1 cellular context compared by ENCODE assay signal in the genomic region with DNA sequence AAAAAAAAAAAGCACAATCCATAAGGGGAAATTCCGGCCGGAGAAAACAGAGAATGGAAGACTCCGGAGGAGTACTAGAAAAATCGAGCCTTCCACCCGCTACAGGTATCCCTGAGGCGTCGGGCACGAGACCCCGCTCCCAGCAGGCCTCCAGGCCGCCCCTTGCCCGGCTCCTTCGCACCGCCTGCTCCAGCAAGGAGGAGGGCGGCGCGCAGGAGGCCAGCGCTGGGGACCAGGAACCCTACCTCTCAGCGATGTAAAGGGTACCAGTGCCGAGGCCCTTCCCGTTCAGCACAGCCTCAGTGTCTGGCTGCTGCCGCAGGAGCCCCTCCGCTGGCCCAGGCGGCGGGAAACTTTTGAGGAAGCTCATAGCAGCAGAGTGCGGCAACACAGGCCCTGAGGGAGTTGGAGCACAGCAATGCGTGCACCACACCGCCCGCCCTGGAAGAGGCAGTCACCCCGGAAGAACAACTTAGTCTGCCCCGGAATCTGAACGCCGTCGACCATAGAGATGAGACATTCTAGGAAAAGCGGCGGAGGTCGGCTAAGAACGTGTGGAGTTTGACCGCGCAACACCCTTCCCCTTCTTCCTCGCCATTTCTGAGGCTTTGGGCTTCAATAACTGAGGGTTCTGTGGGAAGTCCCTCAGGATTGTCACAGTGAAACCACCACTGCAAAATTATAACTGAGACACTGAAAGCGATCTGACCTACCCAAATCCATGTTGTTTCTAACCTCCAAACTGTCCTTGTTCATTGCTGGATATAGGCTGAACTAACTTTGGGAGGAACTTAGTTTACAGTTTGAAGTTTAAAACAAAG.
TF ChIP-seq lines count a peak whose summit lies in the region.

TSS of gene CLNS1A (minus strand) at position 450 of the 821 bp plus-strand sequence. CDS start at position 370, 80 bp downstream.

TF ChIP-seq in HepG2, 621 proteins besides CTCF, POLR2A, EP300 and RAD21 (continued from another document and continues in another):
- TF ChIP-seq, protein P1, sequence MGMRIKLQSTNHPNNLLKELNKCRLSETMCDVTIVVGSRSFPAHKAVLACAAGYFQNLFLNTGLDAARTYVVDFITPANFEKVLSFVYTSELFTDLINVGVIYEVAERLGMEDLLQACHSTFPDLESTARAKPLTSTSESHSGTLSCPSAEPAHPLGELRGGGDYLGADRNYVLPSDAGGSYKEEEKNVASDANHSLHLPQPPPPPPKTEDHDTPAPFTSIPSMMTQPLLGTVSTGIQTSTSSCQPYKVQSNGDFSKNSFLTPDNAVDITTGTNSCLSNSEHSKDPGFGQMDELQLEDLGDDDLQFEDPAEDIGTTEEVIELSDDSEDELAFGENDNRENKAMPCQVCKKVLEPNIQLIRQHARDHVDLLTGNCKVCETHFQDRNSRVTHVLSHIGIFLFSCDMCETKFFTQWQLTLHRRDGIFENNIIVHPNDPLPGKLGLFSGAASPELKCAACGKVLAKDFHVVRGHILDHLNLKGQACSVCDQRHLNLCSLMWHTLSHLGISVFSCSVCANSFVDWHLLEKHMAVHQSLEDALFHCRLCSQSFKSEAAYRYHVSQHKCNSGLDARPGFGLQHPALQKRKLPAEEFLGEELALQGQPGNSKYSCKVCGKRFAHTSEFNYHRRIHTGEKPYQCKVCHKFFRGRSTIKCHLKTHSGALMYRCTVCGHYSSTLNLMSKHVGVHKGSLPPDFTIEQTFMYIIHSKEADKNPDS (CRISPR knock-in tag; IDR thresholded peaks at IDR 0.05) = no peak
- TF ChIP-seq SRY (CRISPR knock-in tag; IDR thresholded peaks at IDR 0.05) (peak; percentile 96), SMAD3 (CRISPR knock-in tag; IDR thresholded peaks at IDR 0.05) (no peak; the same call in 1 of the 2 replicates), ZSCAN31 (CRISPR knock-in tag; IDR thresholded peaks at IDR 0.05; ENCODE audit: low read depth) (peak; percentile 84), DMAP1 (CRISPR knock-in tag; IDR thresholded peaks at IDR 0.05) (peak; percentile 96), ZNF605 (CRISPR knock-in tag; IDR thresholded peaks at IDR 0.05) (peak; percentile 96), GABPA (IDR thresholded peaks at IDR 0.05; ENCODE audit: low read depth, low read length) (peak; percentile 95), GABPA (CRISPR knock-in tag; IDR thresholded peaks at IDR 0.05; ENCODE audit: low read depth) (peak; percentile 99), TOPORS (CRISPR knock-in tag; IDR thresholded peaks at IDR 0.05) (0 out of 2 replicates have a peak, but pooled peaks have one; percentile 68), ZNF431 (CRISPR knock-in tag; IDR thresholded peaks at IDR 0.05; ENCODE audit: borderline replicate concordance, low read depth) (no peak), IRX3 (CRISPR knock-in tag; IDR thresholded peaks at IDR 0.05; ENCODE audit: borderline replicate concordance, low read depth) (no peak), ZNF235 (CRISPR knock-in tag; IDR thresholded peaks at IDR 0.05; ENCODE audit: borderline replicate concordance) (no peak), ZNF747 (CRISPR knock-in tag; IDR thresholded peaks at IDR 0.05; ENCODE audit: borderline replicate concordance) (peak; percentile 78), ZNF501 (CRISPR knock-in tag; IDR thresholded peaks at IDR 0.05) (peak; percentile 92), ZEB1 (IDR thresholded peaks at IDR 0.05; ENCODE audit: insufficient replicate concordance, low read depth) (peak; percentile 53), ZNF34 (CRISPR knock-in tag; IDR thresholded peaks at IDR 0.05; ENCODE audit: borderline replicate concordance) (no peak), TAF1 (CRISPR knock-in tag; IDR thresholded peaks at IDR 0.05) (peak; percentile 96), ZNF337 (CRISPR knock-in tag; IDR thresholded peaks at IDR 0.05; ENCODE audit: borderline replicate concordance, low read depth) (0 out of 2 replicates have a peak, but pooled peaks have one; percentile 25), ZBTB21 (CRISPR knock-in tag; IDR thresholded peaks at IDR 0.05) (no peak), TCF7 (IDR thresholded peaks at IDR 0.05; ENCODE audit: low read depth) (no peak), ZNF205 (CRISPR knock-in tag; IDR thresholded peaks at IDR 0.05) (no peak), RFX3 (CRISPR knock-in tag; IDR thresholded peaks at IDR 0.05) (no peak), U2AF1 (optimal IDR thresholded peaks at IDR 0.05; ENCODE audit: low read depth, low read length) (no peak), PAX8 (CRISPR knock-in tag; IDR thresholded peaks at IDR 0.05; ENCODE audit: borderline replicate concordance) (peak; percentile 92; the same call in 1 of the 2 replicates), ZNF552 (CRISPR knock-in tag; IDR thresholded peaks at IDR 0.05; ENCODE audit: borderline replicate concordance) (no peak), POLR2AphosphoS5 (IDR thresholded peaks at IDR 0.05; ENCODE audit: low read depth, low read length) (peak; percentile 87), NCOA5 (CRISPR knock-in tag; IDR thresholded peaks at IDR 0.05) (no peak), GLI4 (CRISPR knock-in tag; IDR thresholded peaks at IDR 0.05; ENCODE audit: borderline replicate concordance) (peak; percentile 91; the same call in 1 of the 2 replicates), KLF9 (CRISPR knock-in tag; IDR thresholded peaks at IDR 0.05; ENCODE audit: low read depth) (no peak), KDM5B (CRISPR knock-in tag; IDR thresholded peaks at IDR 0.05; ENCODE audit: borderline replicate concordance) (peak; percentile 69; the same call in 1 of the 2 replicates), ZNF329 (CRISPR knock-in tag; IDR thresholded peaks at IDR 0.05; ENCODE audit: low read depth) (peak; percentile 70; the same call in 1 of the 2 replicates), YEATS2 (CRISPR knock-in tag; IDR thresholded peaks at IDR 0.05; ENCODE audit: borderline replicate concordance) (peak; percentile 95), FOXP1 (IDR thresholded peaks at IDR 0.05) (no peak), FOXP1 (CRISPR knock-in tag; IDR thresholded peaks at IDR 0.05) (peak; percentile 42), CEBPB (IDR thresholded peaks at IDR 0.05; ENCODE audit: borderline replicate concordance, low read depth, low read length) (no peak), GABPB1 (CRISPR knock-in tag; IDR thresholded peaks at IDR 0.05) (peak; percentile 99), SOX5 (CRISPR knock-in tag; IDR thresholded peaks at IDR 0.05; ENCODE audit: borderline replicate concordance) (peak; percentile 75), AHR (CRISPR knock-in tag; IDR thresholded peaks at IDR 0.05) (peak; percentile 73; the same call in 1 of the 2 replicates), ZNF770 (CRISPR knock-in tag; IDR thresholded peaks at IDR 0.05) (no peak), MEIS2 (CRISPR knock-in tag; IDR thresholded peaks at IDR 0.05) (peak; percentile 51; the same call in 1 of the 2 replicates), CREB3 (CRISPR knock-in tag; IDR thresholded peaks at IDR 0.05) (0 out of 2 replicates have a peak, but pooled peaks have one; percentile 63), ZNF674 (CRISPR knock-in tag; IDR thresholded peaks at IDR 0.05; ENCODE audit: low read depth) (no peak), ZNF879 (CRISPR knock-in tag; IDR thresholded peaks at IDR 0.05) (no peak), ATF7-NPFF (CRISPR knock-in tag; IDR thresholded peaks at IDR 0.05; ENCODE audit: low read depth) (peak; percentile 32; the same call in 1 of the 2 replicates), PHF21A (CRISPR knock-in tag; IDR thresholded peaks at IDR 0.05) (no peak), RBAK (CRISPR knock-in tag; IDR thresholded peaks at IDR 0.05) (no peak), ZNF577 (CRISPR knock-in tag; IDR thresholded peaks at IDR 0.05; ENCODE audit: borderline replicate concordance, low read depth) (no peak), ASH2L (IDR thresholded peaks at IDR 0.05; ENCODE audit: insufficient read length, low read depth, low read length) (peak; percentile 85)
- TF ChIP-seq, protein P2, sequence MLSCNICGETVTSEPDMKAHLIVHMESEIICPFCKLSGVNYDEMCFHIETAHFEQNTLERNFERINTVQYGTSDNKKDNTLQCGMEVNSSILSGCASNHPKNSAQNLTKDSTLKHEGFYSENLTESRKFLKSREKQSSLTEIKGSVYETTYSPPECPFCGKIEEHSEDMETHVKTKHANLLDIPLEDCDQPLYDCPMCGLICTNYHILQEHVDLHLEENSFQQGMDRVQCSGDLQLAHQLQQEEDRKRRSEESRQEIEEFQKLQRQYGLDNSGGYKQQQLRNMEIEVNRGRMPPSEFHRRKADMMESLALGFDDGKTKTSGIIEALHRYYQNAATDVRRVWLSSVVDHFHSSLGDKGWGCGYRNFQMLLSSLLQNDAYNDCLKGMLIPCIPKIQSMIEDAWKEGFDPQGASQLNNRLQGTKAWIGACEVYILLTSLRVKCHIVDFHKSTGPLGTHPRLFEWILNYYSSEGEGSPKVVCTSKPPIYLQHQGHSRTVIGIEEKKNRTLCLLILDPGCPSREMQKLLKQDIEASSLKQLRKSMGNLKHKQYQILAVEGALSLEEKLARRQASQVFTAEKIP (CRISPR knock-in tag; IDR thresholded peaks at IDR 0.05; ENCODE audit: borderline replicate concordance) = no peak
- TF ChIP-seq, protein P3, sequence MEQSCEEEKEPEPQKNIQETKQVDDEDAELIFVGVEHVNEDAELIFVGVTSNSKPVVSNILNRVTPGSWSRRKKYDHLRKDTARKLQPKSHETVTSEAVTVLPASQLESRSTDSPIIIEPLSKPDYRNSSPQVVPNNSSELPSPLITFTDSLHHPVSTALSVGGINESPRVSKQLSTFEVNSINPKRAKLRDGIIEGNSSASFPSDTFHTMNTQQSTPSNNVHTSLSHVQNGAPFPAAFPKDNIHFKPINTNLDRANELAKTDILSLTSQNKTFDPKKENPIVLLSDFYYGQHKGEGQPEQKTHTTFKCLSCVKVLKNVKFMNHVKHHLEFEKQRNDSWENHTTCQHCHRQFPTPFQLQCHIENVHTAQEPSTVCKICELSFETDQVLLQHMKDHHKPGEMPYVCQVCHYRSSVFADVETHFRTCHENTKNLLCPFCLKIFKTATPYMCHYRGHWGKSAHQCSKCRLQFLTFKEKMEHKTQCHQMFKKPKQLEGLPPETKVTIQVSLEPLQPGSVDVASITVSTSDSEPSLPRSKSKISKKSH (CRISPR knock-in tag; IDR thresholded peaks at IDR 0.05; ENCODE audit: borderline replicate concordance) = peak; percentile 89; the same call in 1 of the 2 replicates
- TF ChIP-seq, protein P4, sequence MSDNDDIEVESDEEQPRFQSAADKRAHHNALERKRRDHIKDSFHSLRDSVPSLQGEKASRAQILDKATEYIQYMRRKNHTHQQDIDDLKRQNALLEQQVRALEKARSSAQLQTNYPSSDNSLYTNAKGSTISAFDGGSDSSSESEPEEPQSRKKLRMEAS (IDR thresholded peaks at IDR 0.05) = peak; percentile 96
- TF ChIP-seq, protein P5, sequence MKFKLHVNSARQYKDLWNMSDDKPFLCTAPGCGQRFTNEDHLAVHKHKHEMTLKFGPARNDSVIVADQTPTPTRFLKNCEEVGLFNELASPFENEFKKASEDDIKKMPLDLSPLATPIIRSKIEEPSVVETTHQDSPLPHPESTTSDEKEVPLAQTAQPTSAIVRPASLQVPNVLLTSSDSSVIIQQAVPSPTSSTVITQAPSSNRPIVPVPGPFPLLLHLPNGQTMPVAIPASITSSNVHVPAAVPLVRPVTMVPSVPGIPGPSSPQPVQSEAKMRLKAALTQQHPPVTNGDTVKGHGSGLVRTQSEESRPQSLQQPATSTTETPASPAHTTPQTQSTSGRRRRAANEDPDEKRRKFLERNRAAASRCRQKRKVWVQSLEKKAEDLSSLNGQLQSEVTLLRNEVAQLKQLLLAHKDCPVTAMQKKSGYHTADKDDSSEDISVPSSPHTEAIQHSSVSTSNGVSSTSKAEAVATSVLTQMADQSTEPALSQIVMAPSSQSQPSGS (CRISPR knock-in tag; IDR thresholded peaks at IDR 0.05) = peak; percentile 81; the same call in 1 of the 2 replicates
- TF ChIP-seq, protein P6, sequence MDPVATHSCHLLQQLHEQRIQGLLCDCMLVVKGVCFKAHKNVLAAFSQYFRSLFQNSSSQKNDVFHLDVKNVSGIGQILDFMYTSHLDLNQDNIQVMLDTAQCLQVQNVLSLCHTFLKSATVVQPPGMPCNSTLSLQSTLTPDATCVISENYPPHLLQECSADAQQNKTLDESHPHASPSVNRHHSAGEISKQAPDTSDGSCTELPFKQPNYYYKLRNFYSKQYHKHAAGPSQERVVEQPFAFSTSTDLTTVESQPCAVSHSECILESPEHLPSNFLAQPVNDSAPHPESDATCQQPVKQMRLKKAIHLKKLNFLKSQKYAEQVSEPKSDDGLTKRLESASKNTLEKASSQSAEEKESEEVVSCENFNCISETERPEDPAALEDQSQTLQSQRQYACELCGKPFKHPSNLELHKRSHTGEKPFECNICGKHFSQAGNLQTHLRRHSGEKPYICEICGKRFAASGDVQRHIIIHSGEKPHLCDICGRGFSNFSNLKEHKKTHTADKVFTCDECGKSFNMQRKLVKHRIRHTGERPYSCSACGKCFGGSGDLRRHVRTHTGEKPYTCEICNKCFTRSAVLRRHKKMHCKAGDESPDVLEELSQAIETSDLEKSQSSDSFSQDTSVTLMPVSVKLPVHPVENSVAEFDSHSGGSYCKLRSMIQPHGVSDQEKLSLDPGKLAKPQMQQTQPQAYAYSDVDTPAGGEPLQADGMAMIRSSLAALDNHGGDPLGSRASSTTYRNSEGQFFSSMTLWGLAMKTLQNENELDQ (CRISPR knock-in tag; IDR thresholded peaks at IDR 0.05; ENCODE audit: borderline replicate concordance) = no peak
- TF ChIP-seq, protein P7, sequence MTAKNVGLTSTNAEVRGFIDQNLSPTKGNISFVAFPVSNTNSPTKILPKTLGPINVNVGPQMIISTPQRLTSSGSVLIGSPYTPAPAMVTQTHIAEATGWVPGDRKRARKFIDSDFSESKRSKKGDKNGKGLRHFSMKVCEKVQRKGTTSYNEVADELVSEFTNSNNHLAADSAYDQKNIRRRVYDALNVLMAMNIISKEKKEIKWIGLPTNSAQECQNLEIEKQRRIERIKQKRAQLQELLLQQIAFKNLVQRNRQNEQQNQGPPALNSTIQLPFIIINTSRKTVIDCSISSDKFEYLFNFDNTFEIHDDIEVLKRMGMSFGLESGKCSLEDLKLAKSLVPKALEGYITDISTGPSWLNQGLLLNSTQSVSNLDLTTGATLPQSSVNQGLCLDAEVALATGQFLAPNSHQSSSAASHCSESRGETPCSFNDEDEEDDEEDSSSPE (CRISPR knock-in tag; IDR thresholded peaks at IDR 0.05) = peak; percentile 77
